Comparison of ENCODE assay signal across 17 cellular contexts in the genomic region with DNA sequence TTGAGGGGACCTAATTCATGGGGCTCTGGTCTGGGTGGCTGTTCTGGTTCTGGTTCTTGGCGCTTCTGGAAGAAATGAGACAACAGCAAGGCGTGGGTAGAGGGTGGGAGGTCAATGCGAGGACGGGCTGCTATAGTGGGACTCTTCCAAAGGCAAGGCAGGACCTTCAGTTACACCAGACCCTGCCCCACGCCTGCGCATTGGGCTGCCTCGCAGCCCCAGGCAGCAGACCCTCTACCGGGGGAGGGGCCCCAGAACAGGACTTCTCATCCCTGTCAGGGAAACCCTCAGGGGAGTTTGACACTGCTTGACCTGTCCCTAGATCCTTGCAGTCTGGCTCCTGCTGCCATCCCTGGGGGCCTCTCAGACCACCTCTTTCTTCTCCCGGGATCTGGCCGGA. TPM values are rescaled to one million over a fixed set of nuclear protein-coding genes. Genes with fewer than 3 reads are reported as not detected.
DNase-seq lines count a peak whose midpoint lies in the region; ATAC-seq and TF ChIP-seq lines count a peak whose summit lies in the region.
"Had no signal": no experiment of that assay in that cellular context is flagged by ENCODE, and none has a peak within 500 bp of the region (broad histone marks: within the 10 kb centered on the region; RNA-seq: fewer than 3 reads in every experiment).

No MANE protein-coding gene starts in this region.

- H3K27ac Mint-ChIP-seq in CD14-positive monocyte = peak overlapping the region in 4 of 7 donors; percentile 20 to 90 (median 66)
- H3K27ac Mint-ChIP-seq in activated T-helper 1 cell treated with anti-CD3 and anti-CD28 coated beads, Interleukin-12 subunit alpha, Interleukin-12 subunit beta, Interleukin-2, Interleukin-4 antibody, amounts not matched to agents 30 ng/mL and 10 ng/mL and 1 ng/mL, durations not matched to agents 14 hours and 24 hours and 36 hours = peak overlapping the region; percentile 20
- peak overlapping the region in 9 of 10 donors; percentile 70 to 89 (median 84) for H3K27ac Mint-ChIP-seq in naive thymus-derived CD8-positive, alpha-beta T cell

- H3K79me2 ChIP-seq in DND-41 (ENCODE audit: insufficient read depth, low read length) = no peaks in the 10 kb centered on the region

- intact Hi-C loops in CD14-positive monocyte (cut with micrococcal nuclease) = loop anchor here in 1 of 2 donors (5.0 kb wide), 1 partner anchor 48 kb away; a partner anchor contains a TSS
- intact Hi-C loops in activated T-helper 1 cell treated with anti-CD3 and anti-CD28 coated beads, Interleukin-12 subunit alpha, Interleukin-12 subunit beta, Interleukin-2, Interleukin-4 antibody, amounts not matched to agents 30 ng/mL and 10 ng/mL and 1 ng/mL, durations not matched to agents 14 hours and 24 hours and 36 hours (cut with micrococcal nuclease) = no loop called here

- no peak overlapping the region for H3K4me3 Mint-ChIP-seq in CD14-positive monocyte
- H3K4me3 Mint-ChIP-seq in activated T-helper 1 cell treated with anti-CD3 and anti-CD28 coated beads, Interleukin-12 subunit alpha, Interleukin-12 subunit beta, Interleukin-2, Interleukin-4 antibody, amounts not matched to agents 30 ng/mL and 10 ng/mL and 1 ng/mL, durations not matched to agents 14 hours and 24 hours and 36 hours = no peak overlapping the region
- peak overlapping the region in 6 of 10 donors; percentile 18 to 41 (median 33) for H3K4me3 Mint-ChIP-seq in naive thymus-derived CD8-positive, alpha-beta T cell

- H3K9me3 Mint-ChIP-seq in CD14-positive monocyte = peaks cover 0 to 2% (median 0%) of the 10 kb centered on the region in 7 donors
- H3K9me3 Mint-ChIP-seq in activated T-helper 1 cell treated with anti-CD3 and anti-CD28 coated beads, Interleukin-12 subunit alpha, Interleukin-12 subunit beta, Interleukin-2, Interleukin-4 antibody, amounts not matched to agents 30 ng/mL and 10 ng/mL and 1 ng/mL, durations not matched to agents 14 hours and 24 hours and 36 hours = no peaks in the 10 kb centered on the region
- H3K9me3 Mint-ChIP-seq in naive thymus-derived CD8-positive, alpha-beta T cell = no peaks in the 10 kb centered on the region

- TF ChIP-seq CTCF in CD14-positive monocyte (IDR thresholded peaks at IDR 0.05) (no peak), DND-41 (IDR thresholded peaks at IDR 0.05; ENCODE audit: borderline replicate concordance, extremely low read depth, low read length, poor library complexity, severe bottlenecking) (no peak), coronary artery (IDR thresholded peaks at IDR 0.05) (no peak)

- POLR2A ChIA-PET in naive thymus-derived CD8-positive, alpha-beta T cell (lab: Charles Lee) = interaction anchor here (1.1 to 6.6 kb wide), 5 partner anchors 10 to 110 kb away, joined by 3 to 65 read pairs (median 4); a partner anchor contains a TSS

- no peaks in the 10 kb centered on the region for H4K20me1 ChIP-seq in DND-41 (ENCODE audit: insufficient read depth, low read length)

- H3K27me3 ChIP-seq in DND-41 (ENCODE audit: insufficient read depth, low read length, poor library complexity) = no peaks in the 10 kb centered on the region
- H3K27me3 ChIP-seq: right lobe of liver had no signal

- H3K27ac ChIP-seq in DND-41 (ENCODE audit: low read length) = peak overlapping the region; percentile 33
- H3K27ac ChIP-seq in coronary artery = no peak overlapping the region
- H3K27ac ChIP-seq: right lobe of liver had no signal

- peaks cover 45 to 64% of the 10 kb centered on the region in 2 donors for H3K36me3 Mint-ChIP-seq in CD14-positive monocyte
- H3K36me3 Mint-ChIP-seq in activated T-helper 1 cell treated with anti-CD3 and anti-CD28 coated beads, Interleukin-12 subunit alpha, Interleukin-12 subunit beta, Interleukin-2, Interleukin-4 antibody, amounts not matched to agents 30 ng/mL and 10 ng/mL and 1 ng/mL, durations not matched to agents 14 hours and 24 hours and 36 hours (ENCODE audit: low read depth) = peaks cover 18% of the 10 kb centered on the region
- H3K36me3 Mint-ChIP-seq in naive thymus-derived CD8-positive, alpha-beta T cell = peaks cover 0 to 40% (median 11%) of the 10 kb centered on the region in 3 donors

- no peak overlapping the region for H3K9ac ChIP-seq in DND-41 (ENCODE audit: low read depth, low read length)

- no peak for DNase-seq in CD14-positive monocyte (ENCODE audit: low spot score)
- peak; percentile 4 for DNase-seq in DND-41
- DNase-seq in activated T-helper 1 cell treated with anti-CD3 and anti-CD28 coated beads, Interleukin-12 subunit alpha, Interleukin-12 subunit beta, Interleukin-2, Interleukin-4 antibody, amounts not matched to agents 30 ng/mL and 10 ng/mL and 1 ng/mL, durations not matched to agents 14 hours and 24 hours and 36 hours (ENCODE audit: low spot score) = no peak
- DNase-seq in naive thymus-derived CD8-positive, alpha-beta T cell = no peak
- DNase-seq in coronary artery (ENCODE audit: low spot score) = no peak
- DNase-seq: Calu3, KBM-7, left cardiac atrium, NCI-H1048, NCI-H2081, NCI-H524, T-helper 1 cell had no signal

- H2AFZ ChIP-seq in DND-41 (ENCODE audit: low read depth, low read length) = 0 out of 2 replicates have a peak overlapping the region, but pooled peaks have one; percentile 16

- H3K36me3 ChIP-seq in DND-41 (ENCODE audit: insufficient read depth, low read length) = no peaks in the 10 kb centered on the region

- no peak for ATAC-seq in DND-41 (ENCODE audit: insufficient read depth, low read depth)
- ATAC-seq in naive thymus-derived CD8-positive, alpha-beta T cell = no peak
- ATAC-seq in GM21786 (IDR thresholded peaks at IDR 0.05; ENCODE audit: unreplicated experiment) = no peak
- no peak for ATAC-seq in HG02642 (IDR thresholded peaks at IDR 0.05; ENCODE audit: poor library complexity, unreplicated experiment)
- ATAC-seq in HG02981 (IDR thresholded peaks at IDR 0.05; ENCODE audit: unreplicated experiment) = no peak
- ATAC-seq: HCT116, left cardiac atrium, right lobe of liver had no signal

- no peak overlapping the region for H3K4me2 ChIP-seq in DND-41 (ENCODE audit: insufficient read depth, low read length)

- H3K9me3 ChIP-seq in DND-41 (ENCODE audit: insufficient read depth, low read length, severe bottlenecking) = no peaks in the 10 kb centered on the region
- H3K9me3 ChIP-seq: right lobe of liver had no signal

- peaks cover 45% of the 10 kb centered on the region for H3K4me1 ChIP-seq in DND-41 (ENCODE audit: insufficient read depth, low read length)

- peaks cover 0 to 3% (median 3%) of the 10 kb centered on the region in 3 donors for H3K27me3 Mint-ChIP-seq in CD14-positive monocyte (ENCODE audit: low read depth in 3 of 3)
- no peaks in the 10 kb centered on the region for H3K27me3 Mint-ChIP-seq in activated T-helper 1 cell treated with anti-CD3 and anti-CD28 coated beads, Interleukin-12 subunit alpha, Interleukin-12 subunit beta, Interleukin-2, Interleukin-4 antibody, amounts not matched to agents 30 ng/mL and 10 ng/mL and 1 ng/mL, durations not matched to agents 14 hours and 24 hours and 36 hours (ENCODE audit: insufficient read depth)
- H3K27me3 Mint-ChIP-seq in naive thymus-derived CD8-positive, alpha-beta T cell = no peaks in the 10 kb centered on the region

- H3K4me3 ChIP-seq in DND-41 (ENCODE audit: low read depth in 1 of 2, low read length in 2 of 2) (no peak overlapping the region), coronary artery (no peak overlapping the region)
- H3K4me3 ChIP-seq: right lobe of liver had no signal

- H3K4me1 Mint-ChIP-seq in CD14-positive monocyte = peaks cover 42% of the 10 kb centered on the region
- peaks cover 69% of the 10 kb centered on the region for H3K4me1 Mint-ChIP-seq in activated T-helper 1 cell treated with anti-CD3 and anti-CD28 coated beads, Interleukin-12 subunit alpha, Interleukin-12 subunit beta, Interleukin-2, Interleukin-4 antibody, amounts not matched to agents 30 ng/mL and 10 ng/mL and 1 ng/mL, durations not matched to agents 14 hours and 24 hours and 36 hours (ENCODE audit: low read depth)
- H3K4me1 Mint-ChIP-seq in naive thymus-derived CD8-positive, alpha-beta T cell = peaks cover 30 to 77% (median 61%) of the 10 kb centered on the region in 4 donors

RNA-seq across cellular contexts. Expression of a gene that starts 18.5 kb away (rescaled TPM):
- polyA plus RNA-seq in CD14-positive monocyte = 10 to 100 TPM; 68.4 to 84.1 TPM
- 24.3 and 25.4 TPM in 2 replicates for total RNA-seq in activated T-helper 1 cell treated with anti-CD3 and anti-CD28 coated beads, Interleukin-12 subunit alpha, Interleukin-12 subunit beta, Interleukin-2, Interleukin-4 antibody, amounts not matched to agents 30 ng/mL and 10 ng/mL and 1 ng/mL, durations not matched to agents 14 hours and 24 hours and 36 hours
- total RNA-seq in naive thymus-derived CD8-positive, alpha-beta T cell = 100 to 1,000 TPM; 131 to 151 TPM
- polyA plus RNA-seq in naive thymus-derived CD8-positive, alpha-beta T cell = 100 to 1,000 TPM in 1 of 3 donors, 10 to 100 TPM in 2; 79.8 to 130 (median 98.1) TPM

RNA-seq across cellular contexts. Expression of a gene that starts 47.6 kb away (rescaled TPM):
- 10 to 100 TPM; 28.0 to 57.9 TPM for polyA plus RNA-seq in CD14-positive monocyte
- total RNA-seq in activated T-helper 1 cell treated with anti-CD3 and anti-CD28 coated beads, Interleukin-12 subunit alpha, Interleukin-12 subunit beta, Interleukin-2, Interleukin-4 antibody, amounts not matched to agents 30 ng/mL and 10 ng/mL and 1 ng/mL, durations not matched to agents 14 hours and 24 hours and 36 hours = 16.9 and 21.1 TPM in 2 replicates
- 10 to 100 TPM; 12.5 to 13.8 TPM for total RNA-seq in naive thymus-derived CD8-positive, alpha-beta T cell
- polyA plus RNA-seq in naive thymus-derived CD8-positive, alpha-beta T cell = 1 to 10 TPM; 3.8 to 6.5 (median 5.6) TPM

RNA-seq across cellular contexts. Expression of a gene that starts 47.8 kb away (rescaled TPM):
- polyA plus RNA-seq in CD14-positive monocyte = 100 to 1,000 TPM in 1 of 2 donors, 10 to 100 TPM in 1; 93.5 to 124 TPM
- total RNA-seq in activated T-helper 1 cell treated with anti-CD3 and anti-CD28 coated beads, Interleukin-12 subunit alpha, Interleukin-12 subunit beta, Interleukin-2, Interleukin-4 antibody, amounts not matched to agents 30 ng/mL and 10 ng/mL and 1 ng/mL, durations not matched to agents 14 hours and 24 hours and 36 hours = 286 and 301 TPM in 2 replicates
- 100 to 1,000 TPM; 334 to 359 TPM for total RNA-seq in naive thymus-derived CD8-positive, alpha-beta T cell
- polyA plus RNA-seq in naive thymus-derived CD8-positive, alpha-beta T cell = 100 to 1,000 TPM; 242 to 318 (median 254) TPM

Comparison
In these comparisons a context has a peak if more than half of its experiments do, and no peak if none do; other contexts are left out.
1. H3K27ac Mint-ChIP-seq: peak in every context shown above with its lines; median percentile 84 in naive thymus-derived CD8-positive, alpha-beta T cell; 66 in CD14-positive monocyte; 20 in activated T-helper 1 cell treated with anti-CD3 and anti-CD28 coated beads, Interleukin-12 subunit alpha, Interleukin-12 subunit beta, Interleukin-2, Interleukin-4 antibody, amounts not matched to agents 30 ng/mL and 10 ng/mL and 1 ng/mL, durations not matched to agents 14 hours and 24 hours and 36 hours.
2. H3K4me3 Mint-ChIP-seq: peak in naive thymus-derived CD8-positive, alpha-beta T cell (6 of 10); none in CD14-positive monocyte (0 of 2) and activated T-helper 1 cell treated with anti-CD3 and anti-CD28 coated beads, Interleukin-12 subunit alpha, Interleukin-12 subunit beta, Interleukin-2, Interleukin-4 antibody, amounts not matched to agents 30 ng/mL and 10 ng/mL and 1 ng/mL, durations not matched to agents 14 hours and 24 hours and 36 hours (single experiment).